Comparison of ENCODE assay signal across 1 cellular context in the genomic region with DNA sequence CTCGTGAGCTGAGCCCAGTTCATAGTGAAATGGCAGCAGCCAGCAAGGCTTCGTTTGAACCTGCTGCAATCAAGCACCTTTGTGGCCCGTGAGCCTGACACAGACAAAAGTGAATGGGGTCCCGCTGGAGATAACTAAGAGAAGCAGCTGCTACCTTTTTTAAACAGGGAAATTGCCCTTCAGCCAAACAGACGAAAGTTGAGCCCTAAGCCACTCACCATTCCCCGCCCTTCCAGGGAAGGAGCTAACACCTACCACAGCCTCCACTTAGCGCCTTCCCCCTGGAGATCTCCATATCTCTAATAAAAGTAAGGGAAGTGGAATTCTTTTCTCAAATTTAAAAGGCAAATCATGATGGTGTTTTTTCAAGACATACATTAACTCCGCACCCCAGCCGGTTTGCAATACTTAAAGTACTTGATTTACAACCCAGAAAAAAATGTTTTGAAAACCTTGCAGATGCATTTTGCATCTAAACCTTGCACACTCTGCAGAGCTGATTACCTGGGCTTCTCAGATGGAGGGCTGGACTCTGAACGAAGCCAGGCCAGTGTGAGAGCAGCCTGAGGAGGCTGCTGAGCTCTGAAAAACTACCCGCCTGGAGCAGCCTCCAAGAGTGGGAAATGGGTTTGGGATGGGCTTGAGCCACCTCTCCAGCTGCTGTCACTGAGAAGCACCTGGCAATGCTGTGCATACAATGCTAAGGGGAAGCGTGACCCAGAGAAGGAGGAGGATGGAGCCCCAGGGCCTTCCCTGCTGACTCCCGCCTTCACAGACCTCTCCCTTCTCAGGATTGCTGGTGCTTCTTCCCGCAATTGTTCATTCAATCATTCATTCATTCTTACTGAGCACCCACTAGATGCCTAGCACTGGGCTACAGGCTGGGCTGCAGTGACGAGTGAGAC.
TF ChIP-seq lines count a peak whose summit lies in the region.

No MANE protein-coding gene starts in this region.

TF ChIP-seq in WTC11, 78 proteins besides CTCF, POLR2A, EP300 and RAD21 (continued from another document):
- TF ChIP-seq ZNF232 (CRISPR knock-in tag; IDR thresholded peaks at IDR 0.05): no peak
- TF ChIP-seq MYBL2 (CRISPR knock-in tag; IDR thresholded peaks at IDR 0.05): no peak
- TF ChIP-seq, protein P1, sequence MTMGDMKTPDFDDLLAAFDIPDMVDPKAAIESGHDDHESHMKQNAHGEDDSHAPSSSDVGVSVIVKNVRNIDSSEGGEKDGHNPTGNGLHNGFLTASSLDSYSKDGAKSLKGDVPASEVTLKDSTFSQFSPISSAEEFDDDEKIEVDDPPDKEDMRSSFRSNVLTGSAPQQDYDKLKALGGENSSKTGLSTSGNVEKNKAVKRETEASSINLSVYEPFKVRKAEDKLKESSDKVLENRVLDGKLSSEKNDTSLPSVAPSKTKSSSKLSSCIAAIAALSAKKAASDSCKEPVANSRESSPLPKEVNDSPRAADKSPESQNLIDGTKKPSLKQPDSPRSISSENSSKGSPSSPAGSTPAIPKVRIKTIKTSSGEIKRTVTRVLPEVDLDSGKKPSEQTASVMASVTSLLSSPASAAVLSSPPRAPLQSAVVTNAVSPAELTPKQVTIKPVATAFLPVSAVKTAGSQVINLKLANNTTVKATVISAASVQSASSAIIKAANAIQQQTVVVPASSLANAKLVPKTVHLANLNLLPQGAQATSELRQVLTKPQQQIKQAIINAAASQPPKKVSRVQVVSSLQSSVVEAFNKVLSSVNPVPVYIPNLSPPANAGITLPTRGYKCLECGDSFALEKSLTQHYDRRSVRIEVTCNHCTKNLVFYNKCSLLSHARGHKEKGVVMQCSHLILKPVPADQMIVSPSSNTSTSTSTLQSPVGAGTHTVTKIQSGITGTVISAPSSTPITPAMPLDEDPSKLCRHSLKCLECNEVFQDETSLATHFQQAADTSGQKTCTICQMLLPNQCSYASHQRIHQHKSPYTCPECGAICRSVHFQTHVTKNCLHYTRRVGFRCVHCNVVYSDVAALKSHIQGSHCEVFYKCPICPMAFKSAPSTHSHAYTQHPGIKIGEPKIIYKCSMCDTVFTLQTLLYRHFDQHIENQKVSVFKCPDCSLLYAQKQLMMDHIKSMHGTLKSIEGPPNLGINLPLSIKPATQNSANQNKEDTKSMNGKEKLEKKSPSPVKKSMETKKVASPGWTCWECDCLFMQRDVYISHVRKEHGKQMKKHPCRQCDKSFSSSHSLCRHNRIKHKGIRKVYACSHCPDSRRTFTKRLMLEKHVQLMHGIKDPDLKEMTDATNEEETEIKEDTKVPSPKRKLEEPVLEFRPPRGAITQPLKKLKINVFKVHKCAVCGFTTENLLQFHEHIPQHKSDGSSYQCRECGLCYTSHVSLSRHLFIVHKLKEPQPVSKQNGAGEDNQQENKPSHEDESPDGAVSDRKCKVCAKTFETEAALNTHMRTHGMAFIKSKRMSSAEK (CRISPR knock-in tag; IDR thresholded peaks at IDR 0.05; ENCODE audit: borderline replicate concordance): no peak
- TF ChIP-seq ESRRA (CRISPR knock-in tag; IDR thresholded peaks at IDR 0.05; ENCODE audit: borderline replicate concordance): no peak
- no peak for TF ChIP-seq CBFB (CRISPR knock-in tag; IDR thresholded peaks at IDR 0.05; ENCODE audit: low read depth)
- no peak for TF ChIP-seq TP53 (CRISPR knock-in tag; IDR thresholded peaks at IDR 0.05)
- TF ChIP-seq, protein P2, sequence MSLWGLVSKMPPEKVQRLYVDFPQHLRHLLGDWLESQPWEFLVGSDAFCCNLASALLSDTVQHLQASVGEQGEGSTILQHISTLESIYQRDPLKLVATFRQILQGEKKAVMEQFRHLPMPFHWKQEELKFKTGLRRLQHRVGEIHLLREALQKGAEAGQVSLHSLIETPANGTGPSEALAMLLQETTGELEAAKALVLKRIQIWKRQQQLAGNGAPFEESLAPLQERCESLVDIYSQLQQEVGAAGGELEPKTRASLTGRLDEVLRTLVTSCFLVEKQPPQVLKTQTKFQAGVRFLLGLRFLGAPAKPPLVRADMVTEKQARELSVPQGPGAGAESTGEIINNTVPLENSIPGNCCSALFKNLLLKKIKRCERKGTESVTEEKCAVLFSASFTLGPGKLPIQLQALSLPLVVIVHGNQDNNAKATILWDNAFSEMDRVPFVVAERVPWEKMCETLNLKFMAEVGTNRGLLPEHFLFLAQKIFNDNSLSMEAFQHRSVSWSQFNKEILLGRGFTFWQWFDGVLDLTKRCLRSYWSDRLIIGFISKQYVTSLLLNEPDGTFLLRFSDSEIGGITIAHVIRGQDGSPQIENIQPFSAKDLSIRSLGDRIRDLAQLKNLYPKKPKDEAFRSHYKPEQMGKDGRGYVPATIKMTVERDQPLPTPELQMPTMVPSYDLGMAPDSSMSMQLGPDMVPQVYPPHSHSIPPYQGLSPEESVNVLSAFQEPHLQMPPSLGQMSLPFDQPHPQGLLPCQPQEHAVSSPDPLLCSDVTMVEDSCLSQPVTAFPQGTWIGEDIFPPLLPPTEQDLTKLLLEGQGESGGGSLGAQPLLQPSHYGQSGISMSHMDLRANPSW (CRISPR knock-in tag; conservative IDR thresholded peaks at IDR 0.05; ENCODE audit: low read depth): no peak
- TF ChIP-seq, protein P3, sequence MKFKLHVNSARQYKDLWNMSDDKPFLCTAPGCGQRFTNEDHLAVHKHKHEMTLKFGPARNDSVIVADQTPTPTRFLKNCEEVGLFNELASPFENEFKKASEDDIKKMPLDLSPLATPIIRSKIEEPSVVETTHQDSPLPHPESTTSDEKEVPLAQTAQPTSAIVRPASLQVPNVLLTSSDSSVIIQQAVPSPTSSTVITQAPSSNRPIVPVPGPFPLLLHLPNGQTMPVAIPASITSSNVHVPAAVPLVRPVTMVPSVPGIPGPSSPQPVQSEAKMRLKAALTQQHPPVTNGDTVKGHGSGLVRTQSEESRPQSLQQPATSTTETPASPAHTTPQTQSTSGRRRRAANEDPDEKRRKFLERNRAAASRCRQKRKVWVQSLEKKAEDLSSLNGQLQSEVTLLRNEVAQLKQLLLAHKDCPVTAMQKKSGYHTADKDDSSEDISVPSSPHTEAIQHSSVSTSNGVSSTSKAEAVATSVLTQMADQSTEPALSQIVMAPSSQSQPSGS (CRISPR knock-in tag; IDR thresholded peaks at IDR 0.05; ENCODE audit: borderline replicate concordance, low read depth): no peak
- TF ChIP-seq JUN (CRISPR knock-in tag; IDR thresholded peaks at IDR 0.05): no peak
